Comparison of ENCODE assay signal across 2 cellular contexts in the genomic region with DNA sequence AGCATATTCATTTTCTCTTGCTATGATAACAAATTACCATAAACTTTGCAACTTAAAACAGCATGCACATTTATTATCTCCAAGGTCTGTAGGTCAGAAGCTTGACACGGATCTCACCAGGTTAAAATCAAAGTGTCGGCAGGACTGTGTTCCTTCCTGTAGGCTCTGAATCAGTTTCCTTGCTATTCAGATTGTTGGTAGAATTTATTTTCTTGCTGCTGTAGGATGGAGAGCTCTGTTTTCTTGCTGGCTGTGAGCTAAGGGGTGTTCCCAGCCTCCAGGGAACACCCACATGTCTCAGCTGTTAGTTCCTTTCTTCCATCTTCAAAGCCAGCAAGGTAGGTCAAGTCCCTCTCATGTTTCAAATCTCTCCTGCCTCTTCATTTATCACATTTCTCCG.
TF ChIP-seq lines count a peak whose summit lies in the region.

No MANE protein-coding gene starts in this region.

TF ChIP-seq in HepG2, 621 proteins besides CTCF, POLR2A, EP300 and RAD21 (continued from another document):
- TF ChIP-seq, protein P1, sequence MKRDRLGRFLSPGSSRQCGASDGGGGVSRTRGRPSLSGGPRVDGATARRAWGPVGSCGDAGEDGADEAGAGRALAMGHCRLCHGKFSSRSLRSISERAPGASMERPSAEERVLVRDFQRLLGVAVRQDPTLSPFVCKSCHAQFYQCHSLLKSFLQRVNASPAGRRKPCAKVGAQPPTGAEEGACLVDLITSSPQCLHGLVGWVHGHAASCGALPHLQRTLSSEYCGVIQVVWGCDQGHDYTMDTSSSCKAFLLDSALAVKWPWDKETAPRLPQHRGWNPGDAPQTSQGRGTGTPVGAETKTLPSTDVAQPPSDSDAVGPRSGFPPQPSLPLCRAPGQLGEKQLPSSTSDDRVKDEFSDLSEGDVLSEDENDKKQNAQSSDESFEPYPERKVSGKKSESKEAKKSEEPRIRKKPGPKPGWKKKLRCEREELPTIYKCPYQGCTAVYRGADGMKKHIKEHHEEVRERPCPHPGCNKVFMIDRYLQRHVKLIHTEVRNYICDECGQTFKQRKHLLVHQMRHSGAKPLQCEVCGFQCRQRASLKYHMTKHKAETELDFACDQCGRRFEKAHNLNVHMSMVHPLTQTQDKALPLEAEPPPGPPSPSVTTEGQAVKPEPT (CRISPR knock-in tag; IDR thresholded peaks at IDR 0.05; ENCODE audit: low read depth), result no peak
- TF ChIP-seq ZNF629 (CRISPR knock-in tag; conservative IDR thresholded peaks at IDR 0.05), result no peak
- no peak for TF ChIP-seq ZNF292 (CRISPR knock-in tag; IDR thresholded peaks at IDR 0.05; ENCODE audit: borderline replicate concordance, low read depth)
- no peak for TF ChIP-seq KDM1A (CRISPR knock-in tag; IDR thresholded peaks at IDR 0.05)
- no peak for TF ChIP-seq TSC22D2 (CRISPR knock-in tag; IDR thresholded peaks at IDR 0.05; ENCODE audit: borderline replicate concordance)
- no peak for TF ChIP-seq KDM2A (CRISPR knock-in tag; IDR thresholded peaks at IDR 0.05; ENCODE audit: borderline replicate concordance, low read depth)
- TF ChIP-seq NFE2L1 (CRISPR knock-in tag; IDR thresholded peaks at IDR 0.05; ENCODE audit: borderline replicate concordance), result no peak
- TF ChIP-seq ATF1 (CRISPR knock-in tag; IDR thresholded peaks at IDR 0.05), result no peak
- TF ChIP-seq SOX5 (CRISPR knock-in tag; IDR thresholded peaks at IDR 0.05; ENCODE audit: borderline replicate concordance), result no peak
- no peak for TF ChIP-seq SRY (CRISPR knock-in tag; IDR thresholded peaks at IDR 0.05)
- no peak for TF ChIP-seq POGK (CRISPR knock-in tag; conservative IDR thresholded peaks at IDR 0.05)
- TF ChIP-seq MEIS1 (CRISPR knock-in tag; IDR thresholded peaks at IDR 0.05; ENCODE audit: borderline replicate concordance), result no peak
- TF ChIP-seq ATM (IDR thresholded peaks at IDR 0.05; ENCODE audit: borderline replicate concordance), result no peak
- TF ChIP-seq ZNF784 (CRISPR knock-in tag; IDR thresholded peaks at IDR 0.05; ENCODE audit: borderline replicate concordance), result no peak

TF ChIP-seq in HEK293T, 16 proteins besides CTCF, POLR2A, EP300 and RAD21 (continued from another document):
- TF ChIP-seq, protein P2, sequence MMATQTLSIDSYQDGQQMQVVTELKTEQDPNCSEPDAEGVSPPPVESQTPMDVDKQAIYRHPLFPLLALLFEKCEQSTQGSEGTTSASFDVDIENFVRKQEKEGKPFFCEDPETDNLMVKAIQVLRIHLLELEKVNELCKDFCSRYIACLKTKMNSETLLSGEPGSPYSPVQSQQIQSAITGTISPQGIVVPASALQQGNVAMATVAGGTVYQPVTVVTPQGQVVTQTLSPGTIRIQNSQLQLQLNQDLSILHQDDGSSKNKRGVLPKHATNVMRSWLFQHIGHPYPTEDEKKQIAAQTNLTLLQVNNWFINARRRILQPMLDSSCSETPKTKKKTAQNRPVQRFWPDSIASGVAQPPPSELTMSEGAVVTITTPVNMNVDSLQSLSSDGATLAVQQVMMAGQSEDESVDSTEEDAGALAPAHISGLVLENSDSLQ (IDR thresholded peaks at IDR 0.05), result no peak
- TF ChIP-seq BHLHE40 (IDR thresholded peaks at IDR 0.05; ENCODE audit: borderline replicate concordance), result no peak
TF ChIP-seq in HEK293T: peak in this region for 0.
